Comparison of ENCODE assay signal across 8 cellular contexts in the genomic region with DNA sequence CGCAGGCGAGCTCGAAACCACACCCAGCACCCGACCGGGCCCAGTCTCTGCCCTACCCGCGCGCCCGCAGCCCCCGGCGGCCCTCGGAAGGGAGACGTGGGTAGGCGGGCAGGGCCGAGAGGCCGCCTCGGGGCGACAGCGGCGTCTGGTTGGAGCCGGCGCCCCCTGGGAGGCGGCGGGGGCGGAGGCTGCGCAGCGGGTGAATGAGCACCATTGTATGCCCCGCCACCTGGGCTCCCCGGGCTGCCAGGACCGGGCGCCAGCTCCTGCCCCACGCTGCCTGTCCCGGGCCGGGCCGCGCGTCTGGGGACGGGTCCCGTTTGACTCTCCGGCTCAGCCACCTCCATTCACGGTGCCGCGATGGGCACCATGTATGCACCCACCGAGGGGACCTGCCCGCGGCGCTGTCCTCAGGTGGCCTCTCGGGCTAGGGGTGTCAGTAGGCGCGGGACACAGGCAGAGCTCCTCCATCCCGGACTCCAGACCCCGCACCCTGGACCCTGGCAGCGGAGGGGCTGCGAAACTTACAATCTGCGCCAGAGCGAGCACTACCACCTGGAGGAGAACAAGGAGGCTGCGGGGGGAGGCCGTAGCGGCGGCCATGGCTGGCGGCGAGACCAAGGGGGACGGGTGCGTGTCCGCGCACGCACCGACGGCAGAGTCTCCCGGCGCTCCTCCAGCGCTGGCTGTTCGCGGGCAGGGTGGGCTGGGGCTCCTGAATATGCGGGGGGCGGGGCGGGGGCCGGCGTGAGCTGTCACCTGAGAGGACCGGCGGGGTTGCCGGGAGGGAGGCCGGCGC. TPM values are rescaled to one million over a fixed set of nuclear protein-coding genes. Genes with fewer than 3 reads are reported as not detected.
DNase-seq lines count a peak whose midpoint lies in the region; ATAC-seq and TF ChIP-seq lines count a peak whose summit lies in the region.

A gene (minus strand): TSS at position 692 of the 799 bp plus-strand sequence. CDS start 89 bp downstream, at position 603.

- H3K27me3 ChIP-seq in iPS-18a (ENCODE audit: control insufficient read depth, insufficient read depth, low read length), result peaks cover 63% of the 10 kb centered on the region

- H3K9ac ChIP-seq in iPS-18a (ENCODE audit: low read length), result peak within 1 kb of the TSS; percentile 1

- no peak within 1 kb of the TSS for H3K27ac Mint-ChIP-seq in HFFc6

- H3K4me1 ChIP-seq in iPS-18a (ENCODE audit: control insufficient read depth, low read depth, low read length), result peaks cover 12% of the 10 kb centered on the region

- in situ Hi-C loops in astrocyte of the cerebellum (cut with HindIII; ENCODE audit: low sequenced_read_pairs), result no loop called here

- H3K36me3 ChIP-seq in iPS-18a (ENCODE audit: control insufficient read depth, low read depth, low read length), result no peaks in the 10 kb centered on the region

- peak within 1 kb of the TSS; percentile 78 for H3K4me3 Mint-ChIP-seq in HFFc6

- peak; percentile 48 for DNase-seq in AG20443 (ENCODE audit: low spot score)
- no peak for DNase-seq in HFFc6
- peak; percentile 42 to 61 (median 51) for DNase-seq in T-helper 1 cell
- DNase-seq in astrocyte of the cerebellum (ENCODE audit: low read depth), result no peak
- DNase-seq in skeletal muscle cell (ENCODE audit: low read depth), result no peak
- no peak for DNase-seq in mucosa of gallbladder (ENCODE audit: low spot score)

- ATAC-seq in HG03354 (IDR thresholded peaks at IDR 0.05; ENCODE audit: poor library complexity, severe bottlenecking, unreplicated experiment), result no peak

- H3K4me3 ChIP-seq in astrocyte of the cerebellum (ENCODE audit: low read depth, low read length) (peak within 1 kb of the TSS; percentile 45), iPS-18a (ENCODE audit: low read length) (peak within 1 kb of the TSS; percentile 54), skeletal muscle cell (ENCODE audit: low read depth, low read length) (peak within 1 kb of the TSS; percentile 31)

- no peaks in the 10 kb centered on the region for H3K9me3 Mint-ChIP-seq in HFFc6

- no peak within 1 kb of the TSS for H3K27ac ChIP-seq in iPS-18a (ENCODE audit: low read length)

- peaks cover 33% of the 10 kb centered on the region for H3K27me3 Mint-ChIP-seq in HFFc6 (ENCODE audit: insufficient read depth)

- TF ChIP-seq CTCF in HFFc6 (IDR thresholded peaks at IDR 0.05) (no peak), astrocyte of the cerebellum (IDR thresholded peaks at IDR 0.05; ENCODE audit: low read depth, low read length, missing control alignments) (peak; percentile 14)

- no peaks in the 10 kb centered on the region for H3K9me3 ChIP-seq in iPS-18a (ENCODE audit: control insufficient read depth, low read depth, low read length)

- peaks cover 27% of the 10 kb centered on the region for H3K4me1 Mint-ChIP-seq in HFFc6 (ENCODE audit: low read depth)

- H3K36me3 Mint-ChIP-seq in HFFc6 (ENCODE audit: low read depth), result no peaks in the 10 kb centered on the region

RNA-seq across cellular contexts. Expression of the gene that starts here (rescaled TPM):
- total RNA-seq in HFFc6 (2021; fragmentation: NEBNext Ultra II Directional; extraction: Animal tissue kit (Norgen Biotek cat#: 25700)), result under 1 TPM; 0.07 to 0.48 (median 0.32) TPM
- total RNA-seq in mucosa of gallbladder, result 8.3 TPM

Comparison
In these comparisons a context has a peak if more than half of its experiments do, and no peak if none do; other contexts are left out.
1. DNase-seq: peak in AG20443 (single experiment) and T-helper 1 cell (5 of 5); none in HFFc6 (single experiment), astrocyte of the cerebellum (single experiment), skeletal muscle cell (single experiment) and mucosa of gallbladder (single experiment).
2. Peak in every context shown above with its lines, with median percentiles within 50 percentile points of each other: H3K4me3 ChIP-seq.